1 cellular context compared by ENCODE assay signal in genomic region chr6:109381747-109382575, GRCh38.
TF ChIP-seq lines count a peak whose summit lies in the region.

TSS of gene CD164 (minus strand) at chr6:109382467. CDS start at chr6:109382378, 89 bp downstream.

TF ChIP-seq in SK-N-SH treated with all-trans-retinoic acid at 6 μM for 48 hours, 23 proteins besides CTCF, POLR2A, EP300 and RAD21 (continued from another document):
- no peak for TF ChIP-seq ZNF70 (CRISPR knock-in tag; IDR thresholded peaks at IDR 0.05)
